ENCODE assay signal across 1 cellular context in genomic region chr21:42515708-42516502, GRCh38.
TF ChIP-seq lines count a peak whose summit lies in the region.

No MANE protein-coding gene starts in this region.

TF ChIP-seq in GM23338, 12 proteins besides CTCF, POLR2A, EP300 and RAD21 (continued from another document):
- TF ChIP-seq, protein P1, sequence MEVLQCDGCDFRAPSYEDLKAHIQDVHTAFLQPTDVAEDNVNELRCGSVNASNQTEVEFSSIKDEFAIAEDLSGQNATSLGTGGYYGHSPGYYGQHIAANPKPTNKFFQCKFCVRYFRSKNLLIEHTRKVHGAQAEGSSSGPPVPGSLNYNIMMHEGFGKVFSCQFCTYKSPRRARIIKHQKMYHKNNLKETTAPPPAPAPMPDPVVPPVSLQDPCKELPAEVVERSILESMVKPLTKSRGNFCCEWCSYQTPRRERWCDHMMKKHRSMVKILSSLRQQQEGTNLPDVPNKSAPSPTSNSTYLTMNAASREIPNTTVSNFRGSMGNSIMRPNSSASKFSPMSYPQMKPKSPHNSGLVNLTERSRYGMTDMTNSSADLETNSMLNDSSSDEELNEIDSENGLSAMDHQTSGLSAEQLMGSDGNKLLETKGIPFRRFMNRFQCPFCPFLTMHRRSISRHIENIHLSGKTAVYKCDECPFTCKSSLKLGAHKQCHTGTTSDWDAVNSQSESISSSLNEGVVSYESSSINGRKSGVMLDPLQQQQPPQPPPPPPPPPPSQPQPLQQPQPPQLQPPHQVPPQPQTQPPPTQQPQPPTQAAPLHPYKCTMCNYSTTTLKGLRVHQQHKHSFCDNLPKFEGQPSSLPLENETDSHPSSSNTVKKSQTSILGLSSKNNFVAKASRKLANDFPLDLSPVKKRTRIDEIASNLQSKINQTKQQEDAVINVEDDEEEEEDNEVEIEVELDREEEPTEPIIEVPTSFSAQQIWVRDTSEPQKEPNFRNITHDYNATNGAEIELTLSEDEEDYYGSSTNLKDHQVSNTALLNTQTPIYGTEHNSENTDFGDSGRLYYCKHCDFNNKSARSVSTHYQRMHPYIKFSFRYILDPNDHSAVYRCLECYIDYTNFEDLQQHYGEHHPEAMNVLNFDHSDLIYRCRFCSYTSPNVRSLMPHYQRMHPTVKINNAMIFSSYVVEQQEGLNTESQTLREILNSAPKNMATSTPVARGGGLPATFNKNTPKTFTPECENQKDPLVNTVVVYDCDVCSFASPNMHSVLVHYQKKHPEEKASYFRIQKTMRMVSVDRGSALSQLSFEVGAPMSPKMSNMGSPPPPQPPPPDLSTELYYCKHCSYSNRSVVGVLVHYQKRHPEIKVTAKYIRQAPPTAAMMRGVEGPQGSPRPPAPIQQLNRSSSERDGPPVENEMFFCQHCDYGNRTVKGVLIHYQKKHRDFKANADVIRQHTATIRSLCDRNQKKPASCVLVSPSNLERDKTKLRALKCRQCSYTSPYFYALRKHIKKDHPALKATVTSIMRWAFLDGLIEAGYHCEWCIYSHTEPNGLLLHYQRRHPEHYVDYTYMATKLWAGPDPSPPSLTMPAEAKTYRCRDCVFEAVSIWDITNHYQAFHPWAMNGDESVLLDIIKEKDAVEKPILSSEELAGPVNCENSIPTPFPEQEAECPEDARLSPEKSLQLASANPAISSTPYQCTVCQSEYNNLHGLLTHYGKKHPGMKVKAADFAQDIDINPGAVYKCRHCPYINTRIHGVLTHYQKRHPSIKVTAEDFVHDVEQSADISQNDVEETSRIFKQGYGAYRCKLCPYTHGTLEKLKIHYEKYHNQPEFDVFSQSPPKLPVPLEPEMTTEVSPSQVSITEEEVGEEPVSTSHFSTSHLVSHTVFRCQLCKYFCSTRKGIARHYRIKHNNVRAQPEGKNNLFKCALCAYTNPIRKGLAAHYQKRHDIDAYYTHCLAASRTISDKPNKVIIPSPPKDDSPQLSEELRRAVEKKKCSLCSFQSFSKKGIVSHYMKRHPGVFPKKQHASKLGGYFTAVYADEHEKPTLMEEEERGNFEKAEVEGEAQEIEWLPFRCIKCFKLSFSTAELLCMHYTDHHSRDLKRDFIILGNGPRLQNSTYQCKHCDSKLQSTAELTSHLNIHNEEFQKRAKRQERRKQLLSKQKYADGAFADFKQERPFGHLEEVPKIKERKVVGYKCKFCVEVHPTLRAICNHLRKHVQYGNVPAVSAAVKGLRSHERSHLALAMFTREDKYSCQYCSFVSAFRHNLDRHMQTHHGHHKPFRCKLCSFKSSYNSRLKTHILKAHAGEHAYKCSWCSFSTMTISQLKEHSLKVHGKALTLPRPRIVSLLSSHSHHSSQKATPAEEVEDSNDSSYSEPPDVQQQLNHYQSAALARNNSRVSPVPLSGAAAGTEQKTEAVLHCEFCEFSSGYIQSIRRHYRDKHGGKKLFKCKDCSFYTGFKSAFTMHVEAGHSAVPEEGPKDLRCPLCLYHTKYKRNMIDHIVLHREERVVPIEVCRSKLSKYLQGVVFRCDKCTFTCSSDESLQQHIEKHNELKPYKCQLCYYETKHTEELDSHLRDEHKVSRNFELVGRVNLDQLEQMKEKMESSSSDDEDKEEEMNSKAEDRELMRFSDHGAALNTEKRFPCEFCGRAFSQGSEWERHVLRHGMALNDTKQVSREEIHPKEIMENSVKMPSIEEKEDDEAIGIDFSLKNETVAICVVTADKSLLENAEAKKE (CRISPR knock-in tag; IDR thresholded peaks at IDR 0.05): no peak
- TF ChIP-seq ZNF114 (CRISPR knock-in tag; IDR thresholded peaks at IDR 0.05) (no peak), EZH2 (IDR thresholded peaks at IDR 0.05; ENCODE audit: low read depth, unreplicated experiment) (no peak), ZNF331 (CRISPR knock-in tag; IDR thresholded peaks at IDR 0.05; ENCODE audit: low read depth) (no peak), POLR2AphosphoS5 (IDR thresholded peaks at IDR 0.05; ENCODE audit: low read depth) (no peak), NANOG (IDR thresholded peaks at IDR 0.05; ENCODE audit: borderline replicate concordance) (no peak)
